8 cellular contexts compared by ENCODE assay signal in genomic region chr14:69643430-69644200, GRCh38.
DNase-seq lines count a peak whose midpoint lies in the region; TF ChIP-seq lines count a peak whose summit lies in the region.

No MANE protein-coding gene starts in this region.

- CTCF ChIA-PET in GM10248 (lab: Yijun Ruan, JAX), result interaction anchor here (0.9 to 2.2 kb wide), 3 partner anchors 9 to 18 kb away, joined by 3 to 9 read pairs (median 4); no protein-coding TSS in a partner anchor

- intact Hi-C loops in head of caudate nucleus (cut with DNase I), result no loop called here
- intact Hi-C loops in tibial artery (cut with DNase I; ENCODE audit: low total_unique reads), result no loop called here

- DNase-seq in HL-60 (ENCODE audit: low read depth in 1 of 2, low spot score in 1 of 2), result no peak
- DNase-seq in NCI-H69 (lab: John Stamatoyannopoulos, UW), result peak; percentile 98
- peak; percentile 59 for DNase-seq in activated T-cell treated with anti-CD3 and anti-CD28 coated beads for 48 hours (ENCODE audit: low read depth)
- DNase-seq in head of caudate nucleus, result peak; percentile 16 to 91 (median 68)
- peak; percentile 82 for DNase-seq in stimulated activated CD4-positive, alpha-beta T cell treated with anti-CD3 and anti-CD28 coated beads, Interleukin-15, amount 100 ng/mL, for 24 hours
- DNase-seq in effector CD8-positive, alpha-beta T cell (lab: John Stamatoyannopoulos, UW), result no peak
- DNase-seq in GM10248 (ENCODE audit: extremely low spot score), result no peak
- DNase-seq in tibial artery, result no peak

- peak overlapping the region; percentile 34 for H3K27ac ChIP-seq in HL-60 (replicated peaks)
- no peak overlapping the region for H3K27ac ChIP-seq in tibial artery

- peaks cover 0 to 52% (median 31%) of the 10 kb centered on the region in 4 donors for H3K4me1 ChIP-seq in tibial artery

- no peaks in the 10 kb centered on the region for H3K9me3 ChIP-seq in tibial artery

- H3K27me3 ChIP-seq in HL-60 (ENCODE audit: insufficient read depth, poor library complexity, severe bottlenecking) (no peaks in the 10 kb centered on the region), tibial artery (no peaks in the 10 kb centered on the region)

- no peaks in the 10 kb centered on the region for H3K36me3 ChIP-seq in tibial artery

- H3K4me3 ChIP-seq in HL-60 (replicated peaks; ENCODE audit: insufficient read depth, low read length), result no peak overlapping the region
- H3K4me3 ChIP-seq in tibial artery, result no peak overlapping the region

- TF ChIP-seq CTCF in HL-60 (IDR thresholded peaks at IDR 0.05; ENCODE audit: insufficient read depth, low read length), result no peak
- TF ChIP-seq CTCF in GM10248 (IDR thresholded peaks at IDR 0.05; ENCODE audit: control extremely low read depth, extremely low read depth, low read depth, missing control alignments), result no peak
- no peak for TF ChIP-seq CTCF in tibial artery (IDR thresholded peaks at IDR 0.05)

- POLR2A ChIA-PET in GM10248 (lab: Yijun Ruan, JAX), result no interaction called here

Comparison
In these comparisons a context has a peak if more than half of its experiments do, and no peak if none do; other contexts are left out.
1. DNase-seq: peak in NCI-H69 (single experiment), activated T-cell treated with anti-CD3 and anti-CD28 coated beads for 48 hours (single experiment), head of caudate nucleus (42 of 42) and stimulated activated CD4-positive, alpha-beta T cell treated with anti-CD3 and anti-CD28 coated beads, Interleukin-15, amount 100 ng/mL, for 24 hours (single experiment); none in HL-60 (0 of 2), effector CD8-positive, alpha-beta T cell (single experiment), GM10248 (single experiment) and tibial artery (0 of 2).